Comparison of ENCODE assay signal across 8 cellular contexts in genomic region chr3:125437631-125438435, GRCh38.
DNase-seq lines count a peak whose midpoint lies in the region; ATAC-seq and TF ChIP-seq lines count a peak whose summit lies in the region.

No MANE protein-coding gene starts in this region.

- H3K79me2 ChIP-seq in Loucy (ENCODE audit: insufficient read depth, low read length): no peaks in the 10 kb centered on the region

- no peak overlapping the region for H3K9ac ChIP-seq in Loucy (ENCODE audit: low read depth, low read length, poor library complexity, severe bottlenecking)
- H3K9ac ChIP-seq in liver (ENCODE audit: low read depth in 1 of 2, low read length in 2 of 2): peak overlapping the region in 1 of 2 donors; percentile 33

- TF ChIP-seq CTCF in Loucy (conservative IDR thresholded peaks at IDR 0.05; ENCODE audit: low read length) (peak; percentile 100), liver (IDR thresholded peaks at IDR 0.05; ENCODE audit: low read depth, low read length, missing input control) (peak; percentile 95)

- H3K9me2 ChIP-seq in Loucy (replicated peaks; ENCODE audit: low read depth, low read length): no peaks in the 10 kb centered on the region

- H3K27me3 ChIP-seq in Loucy (ENCODE audit: insufficient read depth, low read length, poor library complexity, severe bottlenecking): no peaks in the 10 kb centered on the region
- no peaks in the 10 kb centered on the region for H3K27me3 ChIP-seq in liver (ENCODE audit: control insufficient read depth in 4 of 4, insufficient read depth in 4 of 4, low read length in 3 of 4)

- H3K4me1 ChIP-seq in Loucy (ENCODE audit: insufficient read depth, low read length, poor library complexity, severe bottlenecking): no peaks in the 10 kb centered on the region
- H3K4me1 ChIP-seq in liver (ENCODE audit: control insufficient read depth in 4 of 4, insufficient read depth in 4 of 4, low read length in 3 of 4): peaks cover 8 to 37% (median 31%) of the 10 kb centered on the region in 4 donors

- no peak overlapping the region for H3K4me2 ChIP-seq in Loucy (ENCODE audit: low read depth, low read length, poor library complexity, severe bottlenecking)

- 31% methylated on average over 9 of the region's 9 CpGs for WGBS in liver

- no peak for ATAC-seq in HG03442 (IDR thresholded peaks at IDR 0.05; ENCODE audit: unreplicated experiment)
- no peak for ATAC-seq in HG03469 (IDR thresholded peaks at IDR 0.05; ENCODE audit: unreplicated experiment)

- DNase-seq in ELF-1 (ENCODE audit: low read depth, low spot score) (peak; percentile 69), dedifferentiated amniotic fluid mesenchymal stem cell (ENCODE audit: extremely low spot score) (peak; percentile 61)
- DNase-seq in activated CD4-positive, alpha-beta T cell treated with anti-CD3 and anti-CD28 coated beads for 48 hours: peak; percentile 70
- DNase-seq in stimulated activated CD4-positive, alpha-beta T cell treated with anti-CD3 and anti-CD28 coated beads, TNF-alpha, amount 100 ng/mL, for 4 hours (ENCODE audit: low read depth in 3 of 3): peak; percentile 31 to 55 (median 38)

- H3K27ac ChIP-seq in liver (ENCODE audit: low read depth in 1 of 2, low read length in 2 of 2): peak overlapping the region in 1 of 2 donors; percentile 35

- peak; percentile 97 to 98 for TF ChIP-seq RAD21 in liver (IDR thresholded peaks at IDR 0.05)

- H3K4me3 ChIP-seq in Loucy (ENCODE audit: low read length, poor library complexity, severe bottlenecking): no peak overlapping the region
- H3K4me3 ChIP-seq in liver (ENCODE audit: low read depth in 1 of 3, low read length in 3 of 3): no peak overlapping the region

- H4K20me1 ChIP-seq in Loucy (ENCODE audit: insufficient read depth, low read length, poor library complexity, severe bottlenecking): no peaks in the 10 kb centered on the region

- no peaks in the 10 kb centered on the region for H3F3A ChIP-seq in Loucy (ENCODE audit: low read depth)

- no peaks in the 10 kb centered on the region for H3K9me3 ChIP-seq in Loucy (ENCODE audit: insufficient read depth, low read depth, low read length)
- no peaks in the 10 kb centered on the region for H3K9me3 ChIP-seq in liver (ENCODE audit: control insufficient read depth in 4 of 4, low read length in 3 of 4)

- H3K36me3 ChIP-seq in Loucy (ENCODE audit: insufficient read depth, low read length): no peaks in the 10 kb centered on the region
- H3K36me3 ChIP-seq in liver (ENCODE audit: control insufficient read depth in 4 of 4, insufficient read depth in 3 of 4, low read depth in 1 of 4, low read length in 3 of 4): no peaks in the 10 kb centered on the region

- H2AFZ ChIP-seq in Loucy (ENCODE audit: low read length): no peak overlapping the region

TF ChIP-seq in liver, 16 proteins besides CTCF, POLR2A, EP300 and RAD21:
- TF ChIP-seq MAX (IDR thresholded peaks at IDR 0.05) (peak; percentile 84), ATF3 (IDR thresholded peaks at IDR 0.05) (peak; percentile 64), REST (IDR thresholded peaks at IDR 0.05) (peak; percentile 32), FOXA2 (IDR thresholded peaks at IDR 0.05) (peak; percentile 73), FOXA1 (IDR thresholded peaks at IDR 0.05) (peak; percentile 40), YY1 (IDR thresholded peaks at IDR 0.05) (peak; percentile 55), GABPA (IDR thresholded peaks at IDR 0.05 in 1 of 2, conservative IDR thresholded peaks at IDR 0.05 in 1 of 2) (peak in 1 of 2 donors; percentile 27), ZBTB33 (IDR thresholded peaks at IDR 0.05) (peak; percentile 86), RXRA (IDR thresholded peaks at IDR 0.05) (peak; percentile 87 to 88), NR2F2 (IDR thresholded peaks at IDR 0.05) (peak; percentile 88), HNF4A (conservative IDR thresholded peaks at IDR 0.05) (peak; percentile 97), EGR1 (IDR thresholded peaks at IDR 0.05; ENCODE audit: low read depth in 2 of 2) (no peak), HNF4G (IDR thresholded peaks at IDR 0.05) (peak; percentile 76), SP1 (IDR thresholded peaks at IDR 0.05) (peak; percentile 83), JUND (IDR thresholded peaks at IDR 0.05) (peak; percentile 85 to 87), TAF1 (conservative IDR thresholded peaks at IDR 0.05) (no peak)
